Comparison of ENCODE assay signal across 8 cellular contexts in genomic region chr6:96899019-96899418, GRCh38. TPM values are rescaled to one million over a fixed set of nuclear protein-coding genes. Genes with fewer than 3 reads are reported as not detected.
DNase-seq lines count a peak whose midpoint lies in the region; ATAC-seq and TF ChIP-seq lines count a peak whose summit lies in the region.

No MANE protein-coding gene starts in this region.

- no peak for DNase-seq in activated naive CD8-positive, alpha-beta T cell treated with anti-CD3 and anti-CD28 coated beads, Interleukin-2, amount 50 U/mL, for 24 hours
- DNase-seq in NCI-H2029 treated with DMSO at 0.1 percent for 48 hours (lab: John Stamatoyannopoulos, UW) (peak; percentile 10), astrocyte of the spinal cord (ENCODE audit: low read depth, low spot score) (peak; percentile 66), immature natural killer cell (no peak), stromal cell of bone marrow (ENCODE audit: low read depth) (peak; percentile 33)

- in situ Hi-C loops in astrocyte of the spinal cord (cut with HindIII; ENCODE audit: low sequenced_read_pairs): no loop called here

- no peaks in the 10 kb centered on the region for H3K9me3 Mint-ChIP-seq in activated naive CD8-positive, alpha-beta T cell (ENCODE audit: low read depth)
- H3K9me3 Mint-ChIP-seq in activated naive CD8-positive, alpha-beta T cell treated with anti-CD3 and anti-CD28 coated beads, Interleukin-2, amount 50 U/mL, for 24 hours: no peaks in the 10 kb centered on the region
- H3K9me3 Mint-ChIP-seq in immature natural killer cell: no peaks in the 10 kb centered on the region

- ATAC-seq in activated naive CD8-positive, alpha-beta T cell treated with anti-CD3 and anti-CD28 coated beads, Interleukin-2, amount 50 U/mL, for 24 hours: no peak
- no peak for ATAC-seq in HG03354 (IDR thresholded peaks at IDR 0.05; ENCODE audit: poor library complexity, severe bottlenecking, unreplicated experiment)
- ATAC-seq in GM19452 (IDR thresholded peaks at IDR 0.05; ENCODE audit: unreplicated experiment): no peak

- H3K27ac Mint-ChIP-seq in activated naive CD8-positive, alpha-beta T cell: peak overlapping the region; percentile 95
- no peak overlapping the region for H3K27ac Mint-ChIP-seq in activated naive CD8-positive, alpha-beta T cell treated with anti-CD3 and anti-CD28 coated beads, Interleukin-2, amount 50 U/mL, for 24 hours
- H3K27ac Mint-ChIP-seq in immature natural killer cell: peak overlapping the region in 4 of 6 donors; percentile 85 to 94 (median 92)

- H3K4me1 Mint-ChIP-seq in activated naive CD8-positive, alpha-beta T cell (ENCODE audit: low read depth): peaks cover 39% of the 10 kb centered on the region
- H3K4me1 Mint-ChIP-seq in activated naive CD8-positive, alpha-beta T cell treated with anti-CD3 and anti-CD28 coated beads, Interleukin-2, amount 50 U/mL, for 24 hours: peaks cover 38% of the 10 kb centered on the region
- peaks cover 30 to 40% of the 10 kb centered on the region in 2 donors for H3K4me1 Mint-ChIP-seq in immature natural killer cell

- TF ChIP-seq CTCF in astrocyte of the spinal cord (IDR thresholded peaks at IDR 0.05; ENCODE audit: low read depth, low read length): peak; percentile 54

- H3K36me3 Mint-ChIP-seq in activated naive CD8-positive, alpha-beta T cell: peaks cover 5% of the 10 kb centered on the region
- peaks cover 18% of the 10 kb centered on the region for H3K36me3 Mint-ChIP-seq in activated naive CD8-positive, alpha-beta T cell treated with anti-CD3 and anti-CD28 coated beads, Interleukin-2, amount 50 U/mL, for 24 hours (ENCODE audit: low read depth)
- peaks cover 3 to 6% (median 3%) of the 10 kb centered on the region in 3 donors for H3K36me3 Mint-ChIP-seq in immature natural killer cell

- no peaks in the 10 kb centered on the region for H3K27me3 Mint-ChIP-seq in activated naive CD8-positive, alpha-beta T cell
- H3K27me3 Mint-ChIP-seq in activated naive CD8-positive, alpha-beta T cell treated with anti-CD3 and anti-CD28 coated beads, Interleukin-2, amount 50 U/mL, for 24 hours: peaks cover 11% of the 10 kb centered on the region
- peaks cover 9 to 11% (median 10%) of the 10 kb centered on the region in 3 donors for H3K27me3 Mint-ChIP-seq in immature natural killer cell (ENCODE audit: low read depth in 3 of 3)

- H3K4me3 ChIP-seq in astrocyte of the spinal cord (ENCODE audit: low read depth, low read length): no peak overlapping the region

- peak overlapping the region; percentile 94 for H3K4me3 Mint-ChIP-seq in activated naive CD8-positive, alpha-beta T cell
- no peak overlapping the region for H3K4me3 Mint-ChIP-seq in activated naive CD8-positive, alpha-beta T cell treated with anti-CD3 and anti-CD28 coated beads, Interleukin-2, amount 50 U/mL, for 24 hours
- peak overlapping the region; percentile 36 to 98 (median 97) for H3K4me3 Mint-ChIP-seq in immature natural killer cell

RNA-seq across cellular contexts. Expression of gene NDUFAF4, which starts 1.3 kb away (rescaled TPM):
- polyA plus RNA-seq in immature natural killer cell: 10 to 100 TPM; 36.4 to 86.2 (median 56.6) TPM

RNA-seq across cellular contexts. Expression of gene KLHL32, which starts 25.5 kb away (rescaled TPM):
- 1 to 10 TPM in 1 of 3 donors, under 1 TPM in 2; 0.13 to 1.0 (median 0.66) TPM for polyA plus RNA-seq in immature natural killer cell

Comparison
In these comparisons a context has a peak if more than half of its experiments do, and no peak if none do; other contexts are left out.
1. DNase-seq: peak in NCI-H2029 treated with DMSO at 0.1 percent for 48 hours (single experiment), astrocyte of the spinal cord (single experiment) and stromal cell of bone marrow (single experiment); none in activated naive CD8-positive, alpha-beta T cell treated with anti-CD3 and anti-CD28 coated beads, Interleukin-2, amount 50 U/mL, for 24 hours (single experiment) and immature natural killer cell (0 of 3).